Comparison of ENCODE assay signal across 19 cellular contexts in the genomic region with DNA sequence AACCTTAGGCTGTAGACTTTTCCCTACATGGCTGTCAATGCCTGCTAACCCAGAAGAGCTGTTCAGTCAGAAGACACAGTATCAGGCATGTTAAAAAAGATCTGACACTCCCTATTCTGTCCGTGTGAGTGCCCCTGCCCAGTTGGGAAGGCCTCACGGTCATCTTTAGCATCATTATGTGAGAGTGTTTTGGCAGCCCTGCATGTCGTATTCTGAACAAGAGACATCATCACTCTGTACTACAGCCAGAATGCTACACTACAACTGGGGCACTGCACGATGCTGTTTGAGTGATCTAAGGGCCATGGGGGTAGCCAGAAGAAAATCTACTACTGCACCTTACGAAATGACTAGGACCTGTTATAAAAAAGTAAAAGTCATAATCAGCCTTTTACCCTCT.
A peak's percentile ranks its signal among the peaks of the same experiment; 100 is the strongest.
DNase-seq lines count a peak whose midpoint lies in the region; ATAC-seq, FAIRE-seq and TF ChIP-seq lines count a peak whose summit lies in the region.
"Had no signal": no experiment of that assay in that cellular context is flagged by ENCODE, and none has a peak within 500 bp of the region (broad histone marks: within the 10 kb centered on the region; RNA-seq: fewer than 3 reads in every experiment).

No MANE protein-coding gene starts in this region.

- peaks cover 35% of the 10 kb centered on the region for H3K4me1 Mint-ChIP-seq in neural progenitor cell
- H3K4me1 Mint-ChIP-seq: CD4-positive, CD25-positive, alpha-beta regulatory T cell had no signal

- CTCF ChIA-PET in HEK293T (lab: Yijun Ruan, JAX) = no interaction called here

- no peaks in the 10 kb centered on the region for H3K27me3 ChIP-seq in bronchial epithelial cell (ENCODE audit: control insufficient read depth, insufficient read depth, low read length)
- H3K27me3 ChIP-seq in heart left ventricle = peaks cover 0 to 5% (median 0%) of the 10 kb centered on the region in 9 donors
- H3K27me3 ChIP-seq in right atrium auricular region = no peaks in the 10 kb centered on the region
- H3K27me3 ChIP-seq in neural progenitor cell = no peaks in the 10 kb centered on the region
- H3K27me3 ChIP-seq in dorsolateral prefrontal cortex = no peaks in the 10 kb centered on the region
- H3K27me3 ChIP-seq: BLaER1 treated with 17β-estradiol and CSF1 and Interleukin-3, amounts not matched to agents 10 nM and 100 nM had no signal

- H3K79me2 ChIP-seq in neural progenitor cell (ENCODE audit: low read depth) = peaks cover 100% of the 10 kb centered on the region

- TF ChIP-seq POLR2A in heart left ventricle (IDR thresholded peaks at IDR 0.05) = no peak

- ATAC-seq in heart left ventricle = peak; percentile 60 to 85 (median 81)
- ATAC-seq: GM12878, HCT116 had no signal

- POLR2A ChIA-PET in HEK293T (lab: Yijun Ruan, JAX) = no interaction called here

- FAIRE-seq in bronchial epithelial cell (lab: Jason Lieb, UNC) = peak; percentile 50
- no peak for FAIRE-seq in RCC 7860 (lab: Jason Lieb, UNC)
- FAIRE-seq: GM12878, GM18507, H54 had no signal

- no peak overlapping the region for H3K4me3 Mint-ChIP-seq in neural progenitor cell
- H3K4me3 Mint-ChIP-seq: CD4-positive, CD25-positive, alpha-beta regulatory T cell had no signal

- no peak overlapping the region for H3K27ac ChIP-seq in heart left ventricle
- peak overlapping the region; percentile 51 to 78 for H3K27ac ChIP-seq in right atrium auricular region
- peak overlapping the region; percentile 66 for H3K27ac ChIP-seq in neural progenitor cell
- peak overlapping the region in 4 of 59 donors; percentile 27 to 64 (median 52) for H3K27ac ChIP-seq in dorsolateral prefrontal cortex
- H3K27ac ChIP-seq: BLaER1 treated with 17β-estradiol and CSF1 and Interleukin-3, amounts not matched to agents 10 nM and 100 nM; GM23248; HL-60 had no signal

- H3K36me3 Mint-ChIP-seq in neural progenitor cell = peaks cover 25% of the 10 kb centered on the region
- H3K36me3 Mint-ChIP-seq: CD4-positive, CD25-positive, alpha-beta regulatory T cell had no signal

- H3K9ac ChIP-seq in neural progenitor cell = no peak overlapping the region
- H3K9ac ChIP-seq: BLaER1 treated with 17β-estradiol and CSF1 and Interleukin-3, amounts not matched to agents 10 nM and 100 nM; GM23248 had no signal

- no peak overlapping the region for H3K4me3 ChIP-seq in bronchial epithelial cell (ENCODE audit: low read depth, low read length)
- no peak overlapping the region for H3K4me3 ChIP-seq in heart left ventricle
- H3K4me3 ChIP-seq in right atrium auricular region = no peak overlapping the region
- H3K4me3 ChIP-seq in neural progenitor cell = no peak overlapping the region
- no peak overlapping the region for H3K4me3 ChIP-seq in dorsolateral prefrontal cortex
- H3K4me3 ChIP-seq: BLaER1 treated with 17β-estradiol and CSF1 and Interleukin-3, amounts not matched to agents 10 nM and 100 nM; GM12878; GM23248 had no signal

- peaks cover 2% of the 10 kb centered on the region for H3K27me3 Mint-ChIP-seq in neural progenitor cell (ENCODE audit: insufficient read depth, low read depth)

- H3K4me1 ChIP-seq in heart left ventricle (peaks cover 0 to 9% (median 0%) of the 10 kb centered on the region in 12 donors), right atrium auricular region (peaks cover 0 to 13% of the 10 kb centered on the region in 2 donors), neural progenitor cell (peaks cover 46% of the 10 kb centered on the region)

- intact Hi-C loops in heart left ventricle (cut with DNase I) = no loop called here
- intact Hi-C loops in dorsolateral prefrontal cortex (cut with DNase I) = no loop called here

- H3K36me3 ChIP-seq in bronchial epithelial cell (ENCODE audit: control insufficient read depth, insufficient read depth, low read length) = no peaks in the 10 kb centered on the region
- H3K36me3 ChIP-seq in heart left ventricle = no peaks in the 10 kb centered on the region
- no peaks in the 10 kb centered on the region for H3K36me3 ChIP-seq in right atrium auricular region
- no peaks in the 10 kb centered on the region for H3K36me3 ChIP-seq in neural progenitor cell
- H3K36me3 ChIP-seq: BLaER1 treated with 17β-estradiol and CSF1 and Interleukin-3, amounts not matched to agents 10 nM and 100 nM had no signal

- H3K27ac Mint-ChIP-seq in neural progenitor cell = no peak overlapping the region
- H3K27ac Mint-ChIP-seq: CD4-positive, CD25-positive, alpha-beta regulatory T cell had no signal

- H3F3A ChIP-seq in neural progenitor cell (ENCODE audit: low read depth) = peaks cover 57% of the 10 kb centered on the region

- H3K4me2 ChIP-seq in neural progenitor cell = no peak overlapping the region
- H3K4me2 ChIP-seq: BLaER1 treated with 17β-estradiol and CSF1 and Interleukin-3, amounts not matched to agents 10 nM and 100 nM had no signal

- peaks cover 100% of the 10 kb centered on the region for H4K20me1 ChIP-seq in neural progenitor cell (ENCODE audit: low read depth)
- H4K20me1 ChIP-seq: BLaER1 treated with 17β-estradiol and CSF1 and Interleukin-3, amounts not matched to agents 10 nM and 100 nM had no signal

- no peaks in the 10 kb centered on the region for H3K9me3 Mint-ChIP-seq in neural progenitor cell

- peaks cover 0 to 5% (median 0%) of the 10 kb centered on the region in 12 donors for H3K9me3 ChIP-seq in heart left ventricle
- no peaks in the 10 kb centered on the region for H3K9me3 ChIP-seq in right atrium auricular region
- no peaks in the 10 kb centered on the region for H3K9me3 ChIP-seq in neural progenitor cell (ENCODE audit: low read depth)

- no peak for DNase-seq in bronchial epithelial cell (ENCODE audit: low read depth)
- DNase-seq in heart left ventricle = peak in 2 of 5 donors; percentile 19 to 25
- DNase-seq in right atrium auricular region (ENCODE audit: low spot score) = no peak
- DNase-seq in neural progenitor cell (ENCODE audit: low spot score) = no peak
- no peak for DNase-seq in dorsolateral prefrontal cortex
- DNase-seq in LoVo (ENCODE audit: low spot score) = no peak
- DNase-seq in HEK293T (ENCODE audit: extremely low spot score) = no peak
- DNase-seq in RCC 7860 (ENCODE audit: low spot score) = no peak
- DNase-seq: 8988T; ACHN; CD4-positive, CD25-positive, alpha-beta regulatory T cell; DMS53; GM23248 had no signal

- 40 to 64% (median 46%) methylated on average over 5 of the region's 5 CpGs for WGBS in heart left ventricle, 4 donors

- no peak for TF ChIP-seq CTCF in bronchial epithelial cell (IDR thresholded peaks at IDR 0.05; ENCODE audit: insufficient read depth, low read length, severe bottlenecking)
- TF ChIP-seq CTCF in heart left ventricle (IDR thresholded peaks at IDR 0.05) = no peak
- TF ChIP-seq CTCF in right atrium auricular region (IDR thresholded peaks at IDR 0.05) = no peak
- no peak for TF ChIP-seq CTCF in neural progenitor cell (IDR thresholded peaks at IDR 0.05)
- TF ChIP-seq CTCF in dorsolateral prefrontal cortex (IDR thresholded peaks at IDR 0.05 in 54 of 56, conservative IDR thresholded peaks at IDR 0.05 in 2 of 56; ENCODE audit: low read depth in 1 of 56, partially characterized antibody in 56 of 56) = no peak

- H2AFZ ChIP-seq in neural progenitor cell (replicated peaks) = no peak overlapping the region
- H2AFZ ChIP-seq: GM23248 had no signal

TF ChIP-seq in HEK293T, 16 proteins besides CTCF, POLR2A, EP300 and RAD21:
- TF ChIP-seq LEF1 (IDR thresholded peaks at IDR 0.05; ENCODE audit: borderline replicate concordance) = no peak
- no peak for TF ChIP-seq ELF4 (IDR thresholded peaks at IDR 0.05)
- no peak for TF ChIP-seq BHLHE40 (IDR thresholded peaks at IDR 0.05; ENCODE audit: borderline replicate concordance)
- no peak for TF ChIP-seq ARNT (IDR thresholded peaks at IDR 0.05)
- no peak for TF ChIP-seq NFRKB (IDR thresholded peaks at IDR 0.05)
- TF ChIP-seq, protein P1, sequence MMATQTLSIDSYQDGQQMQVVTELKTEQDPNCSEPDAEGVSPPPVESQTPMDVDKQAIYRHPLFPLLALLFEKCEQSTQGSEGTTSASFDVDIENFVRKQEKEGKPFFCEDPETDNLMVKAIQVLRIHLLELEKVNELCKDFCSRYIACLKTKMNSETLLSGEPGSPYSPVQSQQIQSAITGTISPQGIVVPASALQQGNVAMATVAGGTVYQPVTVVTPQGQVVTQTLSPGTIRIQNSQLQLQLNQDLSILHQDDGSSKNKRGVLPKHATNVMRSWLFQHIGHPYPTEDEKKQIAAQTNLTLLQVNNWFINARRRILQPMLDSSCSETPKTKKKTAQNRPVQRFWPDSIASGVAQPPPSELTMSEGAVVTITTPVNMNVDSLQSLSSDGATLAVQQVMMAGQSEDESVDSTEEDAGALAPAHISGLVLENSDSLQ (IDR thresholded peaks at IDR 0.05) = no peak
- TF ChIP-seq HDGF (IDR thresholded peaks at IDR 0.05; ENCODE audit: borderline replicate concordance) = no peak
- no peak for TF ChIP-seq ZNF384 (IDR thresholded peaks at IDR 0.05)

Comparison
In these comparisons a context has a peak if more than half of its experiments do, and no peak if none do; other contexts are left out.
1. H3K27ac ChIP-seq: peak in right atrium auricular region (2 of 2) and neural progenitor cell (single experiment); none in heart left ventricle (0 of 12).